Comparison of ENCODE assay signal across 32 cellular contexts in the genomic region with DNA sequence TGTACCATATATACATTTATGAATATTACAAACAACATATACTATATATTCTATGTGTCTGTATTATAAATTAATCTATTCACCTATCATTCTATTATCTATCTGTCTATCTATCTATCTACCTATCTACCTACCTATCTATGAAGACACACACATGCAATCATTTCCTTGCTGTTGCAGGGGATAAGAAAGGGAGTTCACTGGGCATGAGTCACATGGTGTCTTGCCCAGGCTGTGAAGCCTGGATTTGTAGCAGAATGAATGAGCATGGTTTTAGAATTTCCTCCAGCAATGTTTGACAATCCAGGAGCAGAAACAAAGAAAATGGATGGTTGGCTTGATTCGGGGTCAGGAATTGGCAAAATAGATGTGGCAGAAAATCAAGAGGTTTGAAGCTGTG. TPM values are rescaled to one million over a fixed set of nuclear protein-coding genes. Genes with fewer than 3 reads are reported as not detected.
"Had no signal": no experiment of that assay in that cellular context is flagged by ENCODE, and none has a peak within 500 bp of the region (broad histone marks: within the 10 kb centered on the region; RNA-seq: fewer than 3 reads in every experiment).

No MANE protein-coding gene starts in this region.

- H3K4me1 Mint-ChIP-seq: activated CD4-positive, alpha-beta T cell treated with anti-CD3 and anti-CD28 coated beads for 36 hours; activated naive CD8-positive, alpha-beta T cell treated with anti-CD3 and anti-CD28 coated beads, Interleukin-2, amount 10 ng/mL, durations not matched to agents 7 days and 5 days; central memory CD8-positive, alpha-beta T cell; immature natural killer cell; stimulated activated effector memory CD8-positive, alpha-beta T cell treated with anti-CD3 and anti-CD28 coated beads, Interleukin-12 subunit alpha, Interleukin-12 subunit beta, amount 100 ng/mL, for 72 hours had no signal

- H3K9me3 ChIP-seq: breast epithelium, heart left ventricle, neutrophil, right lobe of liver, thoracic aorta, uterus had no signal

- H3K27ac Mint-ChIP-seq: activated CD4-positive, alpha-beta T cell treated with anti-CD3 and anti-CD28 coated beads for 36 hours; activated naive CD8-positive, alpha-beta T cell treated with anti-CD3 and anti-CD28 coated beads, Interleukin-2, amount 10 ng/mL, durations not matched to agents 7 days and 5 days; dendritic cell treated with granulocyte-macrophage colony-stimulating factor and Interleukin-4, amounts not matched to agents 40 ng/mL and 50 ng/mL, for 4 days; immature natural killer cell; stimulated activated effector memory CD8-positive, alpha-beta T cell treated with anti-CD3 and anti-CD28 coated beads, Interleukin-12 subunit alpha, Interleukin-12 subunit beta, amount 100 ng/mL, for 72 hours; stimulated activated naive CD8-positive, alpha-beta T cell treated with anti-CD3 and anti-CD28 coated beads, Interleukin-15, Interleukin-2, amounts not matched to agents 100 ng/mL and 50 ng/mL, for 24 hours; T-helper 2 cell treated with Interferon-gamma antibody and Interleukin-4, amounts not matched to agents 5 μg/mL and 100 μg/mL, for 36 hours; type B pancreatic cell had no signal

- H3K36me3 Mint-ChIP-seq: activated naive CD8-positive, alpha-beta T cell treated with anti-CD3 and anti-CD28 coated beads, Interleukin-2, amount 10 ng/mL, durations not matched to agents 7 days and 5 days; stimulated activated effector memory CD8-positive, alpha-beta T cell treated with anti-CD3 and anti-CD28 coated beads, Interleukin-12 subunit alpha, Interleukin-12 subunit beta, amount 100 ng/mL, for 72 hours; type B pancreatic cell had no signal

- H3K27me3 ChIP-seq: breast epithelium, heart left ventricle, neutrophil, right lobe of liver, uterus had no signal

- H3K27ac ChIP-seq: breast epithelium, heart left ventricle, neutrophil, right lobe of liver, skin epidermis, thoracic aorta, uterus had no signal

- ATAC-seq: activated CD4-positive, alpha-beta T cell treated with anti-CD3 and anti-CD28 coated beads for 36 hours; heart left ventricle; left lobe of liver; right lobe of liver; stimulated activated effector memory CD8-positive, alpha-beta T cell treated with anti-CD3 and anti-CD28 coated beads, Interleukin-12 subunit alpha, Interleukin-12 subunit beta, amount 100 ng/mL, for 72 hours had no signal

- DNase-seq: activated CD4-positive, alpha-beta T cell treated with anti-CD3 and anti-CD28 coated beads for 36 hours; activated CD4-positive, alpha-beta T cell treated with anti-CD3 and anti-CD28 coated beads, Interleukin-2, amount 50 U/mL, for 48 hours; activated CD4-positive, CD25-positive, alpha-beta regulatory T cell; activated CD8-positive, alpha-beta memory T cell treated with anti-CD3 and anti-CD28 coated beads for 24 hours; activated effector memory CD4-positive, alpha-beta T cell treated with Interleukin-2 at 50 U/mL for 16 hours; activated naive CD4-positive, alpha-beta T cell treated with Interleukin-2 at 50 U/mL for 16 hours; activated naive CD8-positive, alpha-beta T cell treated with anti-CD3 and anti-CD28 coated beads, Interleukin-2, amount 10 ng/mL, durations not matched to agents 7 days and 5 days; amygdala; effector CD4-positive, alpha-beta T cell; heart left ventricle; hypothalamus; immature natural killer cell; right lobe of liver; stimulated activated CD4-positive, alpha-beta T cell treated with anti-CD3 and anti-CD28 coated beads, Interleukin-12 subunit alpha, Interleukin-12 subunit beta, amount 100 ng/mL, for 4 hours; stimulated activated CD4-positive, alpha-beta T cell treated with anti-CD3 and anti-CD28 coated beads, Interleukin-4, amount 100 ng/mL, for 1 hour; T-helper 1 cell; uterus had no signal

- H3K36me3 ChIP-seq: breast epithelium, heart left ventricle, neutrophil, right lobe of liver, thoracic aorta, uterus had no signal

- H3K27me3 Mint-ChIP-seq: type B pancreatic cell had no signal

- H3K9me3 Mint-ChIP-seq: activated naive CD8-positive, alpha-beta T cell treated with anti-CD3 and anti-CD28 coated beads, Interleukin-2, amount 10 ng/mL, durations not matched to agents 7 days and 5 days; nephron; stimulated activated effector memory CD8-positive, alpha-beta T cell treated with anti-CD3 and anti-CD28 coated beads, Interleukin-12 subunit alpha, Interleukin-12 subunit beta, amount 100 ng/mL, for 72 hours; T-helper 2 cell treated with Interferon-gamma antibody and Interleukin-4, amounts not matched to agents 5 μg/mL and 100 μg/mL, for 36 hours had no signal

- H3K4me3 Mint-ChIP-seq: activated CD4-positive, alpha-beta T cell treated with anti-CD3 and anti-CD28 coated beads for 36 hours; activated naive CD8-positive, alpha-beta T cell treated with anti-CD3 and anti-CD28 coated beads, Interleukin-2, amount 10 ng/mL, durations not matched to agents 7 days and 5 days; central memory CD8-positive, alpha-beta T cell; dendritic cell treated with granulocyte-macrophage colony-stimulating factor and Interleukin-4, amounts not matched to agents 40 ng/mL and 50 ng/mL, for 4 days; immature natural killer cell; nephron; stimulated activated effector memory CD8-positive, alpha-beta T cell treated with anti-CD3 and anti-CD28 coated beads, Interleukin-12 subunit alpha, Interleukin-12 subunit beta, amount 100 ng/mL, for 72 hours; stimulated activated naive CD8-positive, alpha-beta T cell treated with anti-CD3 and anti-CD28 coated beads, Interleukin-15, Interleukin-2, amounts not matched to agents 100 ng/mL and 50 ng/mL, for 24 hours; T-helper 2 cell treated with Interferon-gamma antibody and Interleukin-4, amounts not matched to agents 5 μg/mL and 100 μg/mL, for 36 hours; type B pancreatic cell had no signal

- H3K4me3 ChIP-seq: breast epithelium, heart left ventricle, lung, right lobe of liver, skin epidermis, thoracic aorta, uterus had no signal

- H3K4me1 ChIP-seq: breast epithelium, right lobe of liver had no signal

RNA-seq across cellular contexts. Expression of gene FAM20A, which starts 23.2 kb away (rescaled TPM):
- total RNA-seq: activated CD4-positive, alpha-beta T cell treated with anti-CD3 and anti-CD28 coated beads for 36 hours; activated naive CD8-positive, alpha-beta T cell treated with anti-CD3 and anti-CD28 coated beads, Interleukin-2, amount 10 ng/mL, durations not matched to agents 7 days and 5 days; epithelial cell of proximal tubule; osteocyte had no signal
- polyA plus RNA-seq: immature natural killer cell had no signal
